1 cellular context compared by ENCODE assay signal in the genomic region with DNA sequence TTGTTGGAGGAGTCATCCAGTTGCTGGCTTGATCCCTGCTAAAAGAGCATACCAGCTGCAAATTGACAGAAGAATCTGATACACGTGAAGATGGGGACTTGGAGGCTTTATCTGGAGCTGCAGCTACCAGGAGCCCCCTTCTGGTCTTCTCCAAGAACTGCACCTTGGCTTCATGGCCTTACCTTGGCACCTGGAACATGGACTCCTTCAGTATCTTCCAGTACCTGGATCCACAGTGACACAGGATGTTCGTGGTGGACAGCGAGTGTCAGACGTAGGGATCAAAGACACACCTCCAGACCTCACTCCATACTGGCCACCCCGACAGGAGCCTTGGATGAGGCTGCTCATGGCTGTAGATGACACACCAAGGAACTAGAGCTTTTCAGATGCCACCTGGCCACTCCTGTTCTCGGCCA.
TF ChIP-seq lines count a peak whose summit lies in the region.

No MANE protein-coding gene starts in this region.

TF ChIP-seq in HepG2, 621 proteins besides CTCF, POLR2A, EP300 and RAD21 (continued from another document and continues in another):
- TF ChIP-seq, protein P1, sequence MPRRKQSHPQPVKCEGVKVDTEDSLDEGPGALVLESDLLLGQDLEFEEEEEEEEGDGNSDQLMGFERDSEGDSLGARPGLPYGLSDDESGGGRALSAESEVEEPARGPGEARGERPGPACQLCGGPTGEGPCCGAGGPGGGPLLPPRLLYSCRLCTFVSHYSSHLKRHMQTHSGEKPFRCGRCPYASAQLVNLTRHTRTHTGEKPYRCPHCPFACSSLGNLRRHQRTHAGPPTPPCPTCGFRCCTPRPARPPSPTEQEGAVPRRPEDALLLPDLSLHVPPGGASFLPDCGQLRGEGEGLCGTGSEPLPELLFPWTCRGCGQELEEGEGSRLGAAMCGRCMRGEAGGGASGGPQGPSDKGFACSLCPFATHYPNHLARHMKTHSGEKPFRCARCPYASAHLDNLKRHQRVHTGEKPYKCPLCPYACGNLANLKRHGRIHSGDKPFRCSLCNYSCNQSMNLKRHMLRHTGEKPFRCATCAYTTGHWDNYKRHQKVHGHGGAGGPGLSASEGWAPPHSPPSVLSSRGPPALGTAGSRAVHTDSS (CRISPR knock-in tag; conservative IDR thresholded peaks at IDR 0.05), result no peak
- TF ChIP-seq KDM6A (CRISPR knock-in tag; IDR thresholded peaks at IDR 0.05; ENCODE audit: low read depth), result no peak
- TF ChIP-seq ZSCAN25 (CRISPR knock-in tag; IDR thresholded peaks at IDR 0.05), result no peak
- TF ChIP-seq ZNF121 (CRISPR knock-in tag; IDR thresholded peaks at IDR 0.05), result no peak
- TF ChIP-seq, protein P2, sequence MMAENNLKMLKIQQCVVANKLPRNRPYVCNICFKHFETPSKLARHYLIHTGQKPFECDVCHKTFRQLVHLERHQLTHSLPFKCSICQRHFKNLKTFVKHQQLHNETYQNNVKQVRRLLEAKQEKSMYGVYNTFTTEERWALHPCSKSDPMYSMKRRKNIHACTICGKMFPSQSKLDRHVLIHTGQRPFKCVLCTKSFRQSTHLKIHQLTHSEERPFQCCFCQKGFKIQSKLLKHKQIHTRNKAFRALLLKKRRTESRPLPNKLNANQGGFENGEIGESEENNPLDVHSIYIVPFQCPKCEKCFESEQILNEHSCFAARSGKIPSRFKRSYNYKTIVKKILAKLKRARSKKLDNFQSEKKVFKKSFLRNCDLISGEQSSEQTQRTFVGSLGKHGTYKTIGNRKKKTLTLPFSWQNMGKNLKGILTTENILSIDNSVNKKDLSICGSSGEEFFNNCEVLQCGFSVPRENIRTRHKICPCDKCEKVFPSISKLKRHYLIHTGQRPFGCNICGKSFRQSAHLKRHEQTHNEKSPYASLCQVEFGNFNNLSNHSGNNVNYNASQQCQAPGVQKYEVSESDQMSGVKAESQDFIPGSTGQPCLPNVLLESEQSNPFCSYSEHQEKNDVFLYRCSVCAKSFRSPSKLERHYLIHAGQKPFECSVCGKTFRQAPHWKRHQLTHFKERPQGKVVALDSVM (CRISPR knock-in tag; IDR thresholded peaks at IDR 0.05), result no peak
- TF ChIP-seq, protein P3, sequence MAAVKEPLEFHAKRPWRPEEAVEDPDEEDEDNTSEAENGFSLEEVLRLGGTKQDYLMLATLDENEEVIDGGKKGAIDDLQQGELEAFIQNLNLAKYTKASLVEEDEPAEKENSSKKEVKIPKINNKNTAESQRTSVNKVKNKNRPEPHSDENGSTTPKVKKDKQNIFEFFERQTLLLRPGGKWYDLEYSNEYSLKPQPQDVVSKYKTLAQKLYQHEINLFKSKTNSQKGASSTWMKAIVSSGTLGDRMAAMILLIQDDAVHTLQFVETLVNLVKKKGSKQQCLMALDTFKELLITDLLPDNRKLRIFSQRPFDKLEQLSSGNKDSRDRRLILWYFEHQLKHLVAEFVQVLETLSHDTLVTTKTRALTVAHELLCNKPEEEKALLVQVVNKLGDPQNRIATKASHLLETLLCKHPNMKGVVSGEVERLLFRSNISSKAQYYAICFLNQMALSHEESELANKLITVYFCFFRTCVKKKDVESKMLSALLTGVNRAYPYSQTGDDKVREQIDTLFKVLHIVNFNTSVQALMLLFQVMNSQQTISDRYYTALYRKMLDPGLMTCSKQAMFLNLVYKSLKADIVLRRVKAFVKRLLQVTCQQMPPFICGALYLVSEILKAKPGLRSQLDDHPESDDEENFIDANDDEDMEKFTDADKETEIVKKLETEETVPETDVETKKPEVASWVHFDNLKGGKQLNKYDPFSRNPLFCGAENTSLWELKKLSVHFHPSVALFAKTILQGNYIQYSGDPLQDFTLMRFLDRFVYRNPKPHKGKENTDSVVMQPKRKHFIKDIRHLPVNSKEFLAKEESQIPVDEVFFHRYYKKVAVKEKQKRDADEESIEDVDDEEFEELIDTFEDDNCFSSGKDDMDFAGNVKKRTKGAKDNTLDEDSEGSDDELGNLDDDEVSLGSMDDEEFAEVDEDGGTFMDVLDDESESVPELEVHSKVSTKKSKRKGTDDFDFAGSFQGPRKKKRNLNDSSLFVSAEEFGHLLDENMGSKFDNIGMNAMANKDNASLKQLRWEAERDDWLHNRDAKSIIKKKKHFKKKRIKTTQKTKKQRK (IDR thresholded peaks at IDR 0.05; ENCODE audit: low read length), result no peak
- TF ChIP-seq SRSF1 (optimal IDR thresholded peaks at IDR 0.05; ENCODE audit: low read depth, low read length), result no peak
- no peak for TF ChIP-seq ADNP (CRISPR knock-in tag; IDR thresholded peaks at IDR 0.05)
- no peak for TF ChIP-seq TMF1 (CRISPR knock-in tag; IDR thresholded peaks at IDR 0.05; ENCODE audit: low read depth)
- TF ChIP-seq ZNF382 (CRISPR knock-in tag; IDR thresholded peaks at IDR 0.05; ENCODE audit: borderline replicate concordance), result no peak
- no peak for TF ChIP-seq GZF1 (CRISPR knock-in tag; IDR thresholded peaks at IDR 0.05)
- no peak for TF ChIP-seq ZNF543 (CRISPR knock-in tag; IDR thresholded peaks at IDR 0.05)
- TF ChIP-seq SP2 (CRISPR knock-in tag; IDR thresholded peaks at IDR 0.05), result no peak
- TF ChIP-seq ZNF101 (CRISPR knock-in tag; IDR thresholded peaks at IDR 0.05; ENCODE audit: borderline replicate concordance, low read depth), result no peak
- TF ChIP-seq CHCHD3 (CRISPR knock-in tag; IDR thresholded peaks at IDR 0.05), result no peak
- TF ChIP-seq HMG20A (CRISPR knock-in tag; IDR thresholded peaks at IDR 0.05; ENCODE audit: borderline replicate concordance), result no peak
- TF ChIP-seq KAT8 (CRISPR knock-in tag; IDR thresholded peaks at IDR 0.05), result no peak
- TF ChIP-seq, protein P4, sequence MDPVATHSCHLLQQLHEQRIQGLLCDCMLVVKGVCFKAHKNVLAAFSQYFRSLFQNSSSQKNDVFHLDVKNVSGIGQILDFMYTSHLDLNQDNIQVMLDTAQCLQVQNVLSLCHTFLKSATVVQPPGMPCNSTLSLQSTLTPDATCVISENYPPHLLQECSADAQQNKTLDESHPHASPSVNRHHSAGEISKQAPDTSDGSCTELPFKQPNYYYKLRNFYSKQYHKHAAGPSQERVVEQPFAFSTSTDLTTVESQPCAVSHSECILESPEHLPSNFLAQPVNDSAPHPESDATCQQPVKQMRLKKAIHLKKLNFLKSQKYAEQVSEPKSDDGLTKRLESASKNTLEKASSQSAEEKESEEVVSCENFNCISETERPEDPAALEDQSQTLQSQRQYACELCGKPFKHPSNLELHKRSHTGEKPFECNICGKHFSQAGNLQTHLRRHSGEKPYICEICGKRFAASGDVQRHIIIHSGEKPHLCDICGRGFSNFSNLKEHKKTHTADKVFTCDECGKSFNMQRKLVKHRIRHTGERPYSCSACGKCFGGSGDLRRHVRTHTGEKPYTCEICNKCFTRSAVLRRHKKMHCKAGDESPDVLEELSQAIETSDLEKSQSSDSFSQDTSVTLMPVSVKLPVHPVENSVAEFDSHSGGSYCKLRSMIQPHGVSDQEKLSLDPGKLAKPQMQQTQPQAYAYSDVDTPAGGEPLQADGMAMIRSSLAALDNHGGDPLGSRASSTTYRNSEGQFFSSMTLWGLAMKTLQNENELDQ (CRISPR knock-in tag; IDR thresholded peaks at IDR 0.05; ENCODE audit: borderline replicate concordance), result no peak
- peak; percentile 99 for TF ChIP-seq SMC3 (IDR thresholded peaks at IDR 0.05; ENCODE audit: low read length)
- no peak for TF ChIP-seq SRSF4 (IDR thresholded peaks at IDR 0.05; ENCODE audit: low read depth, low read length, poor library complexity, severe bottlenecking)
- 0 out of 2 replicates have a peak, but pooled peaks have one; percentile 17 for TF ChIP-seq HDAC2 (CRISPR knock-in tag; IDR thresholded peaks at IDR 0.05)
- TF ChIP-seq, protein P5, sequence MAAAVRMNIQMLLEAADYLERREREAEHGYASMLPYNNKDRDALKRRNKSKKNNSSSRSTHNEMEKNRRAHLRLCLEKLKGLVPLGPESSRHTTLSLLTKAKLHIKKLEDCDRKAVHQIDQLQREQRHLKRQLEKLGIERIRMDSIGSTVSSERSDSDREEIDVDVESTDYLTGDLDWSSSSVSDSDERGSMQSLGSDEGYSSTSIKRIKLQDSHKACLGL (CRISPR knock-in tag; IDR thresholded peaks at IDR 0.05), result no peak
- no peak for TF ChIP-seq GATAD1 (CRISPR knock-in tag; IDR thresholded peaks at IDR 0.05)
- TF ChIP-seq MXI1 (IDR thresholded peaks at IDR 0.05; ENCODE audit: borderline replicate concordance, low read depth, low read length), result peak; percentile 36; the same call in 1 of the 3 replicates
- TF ChIP-seq, protein P6, sequence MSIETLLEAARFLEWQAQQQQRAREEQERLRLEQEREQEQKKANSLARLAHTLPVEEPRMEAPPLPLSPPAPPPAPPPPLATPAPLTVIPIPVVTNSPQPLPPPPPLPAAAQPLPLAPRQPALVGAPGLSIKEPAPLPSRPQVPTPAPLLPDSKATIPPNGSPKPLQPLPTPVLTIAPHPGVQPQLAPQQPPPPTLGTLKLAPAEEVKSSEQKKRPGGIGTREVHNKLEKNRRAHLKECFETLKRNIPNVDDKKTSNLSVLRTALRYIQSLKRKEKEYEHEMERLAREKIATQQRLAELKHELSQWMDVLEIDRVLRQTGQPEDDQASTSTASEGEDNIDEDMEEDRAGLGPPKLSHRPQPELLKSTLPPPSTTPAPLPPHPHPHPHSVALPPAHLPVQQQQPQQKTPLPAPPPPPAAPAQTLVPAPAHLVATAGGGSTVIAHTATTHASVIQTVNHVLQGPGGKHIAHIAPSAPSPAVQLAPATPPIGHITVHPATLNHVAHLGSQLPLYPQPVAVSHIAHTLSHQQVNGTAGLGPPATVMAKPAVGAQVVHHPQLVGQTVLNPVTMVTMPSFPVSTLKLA (IDR thresholded peaks at IDR 0.05), result no peak
- no peak for TF ChIP-seq SMARCE1 (IDR thresholded peaks at IDR 0.05; ENCODE audit: borderline replicate concordance)
- TF ChIP-seq, protein P7, sequence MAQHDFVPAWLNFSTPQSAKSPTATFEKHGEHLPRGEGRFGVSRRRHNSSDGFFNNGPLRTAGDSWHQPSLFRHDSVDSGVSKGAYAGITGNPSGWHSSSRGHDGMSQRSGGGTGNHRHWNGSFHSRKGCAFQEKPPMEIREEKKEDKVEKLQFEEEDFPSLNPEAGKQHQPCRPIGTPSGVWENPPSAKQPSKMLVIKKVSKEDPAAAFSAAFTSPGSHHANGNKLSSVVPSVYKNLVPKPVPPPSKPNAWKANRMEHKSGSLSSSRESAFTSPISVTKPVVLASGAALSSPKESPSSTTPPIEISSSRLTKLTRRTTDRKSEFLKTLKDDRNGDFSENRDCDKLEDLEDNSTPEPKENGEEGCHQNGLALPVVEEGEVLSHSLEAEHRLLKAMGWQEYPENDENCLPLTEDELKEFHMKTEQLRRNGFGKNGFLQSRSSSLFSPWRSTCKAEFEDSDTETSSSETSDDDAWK (CRISPR knock-in tag; IDR thresholded peaks at IDR 0.05), result no peak
- TF ChIP-seq, protein P8, sequence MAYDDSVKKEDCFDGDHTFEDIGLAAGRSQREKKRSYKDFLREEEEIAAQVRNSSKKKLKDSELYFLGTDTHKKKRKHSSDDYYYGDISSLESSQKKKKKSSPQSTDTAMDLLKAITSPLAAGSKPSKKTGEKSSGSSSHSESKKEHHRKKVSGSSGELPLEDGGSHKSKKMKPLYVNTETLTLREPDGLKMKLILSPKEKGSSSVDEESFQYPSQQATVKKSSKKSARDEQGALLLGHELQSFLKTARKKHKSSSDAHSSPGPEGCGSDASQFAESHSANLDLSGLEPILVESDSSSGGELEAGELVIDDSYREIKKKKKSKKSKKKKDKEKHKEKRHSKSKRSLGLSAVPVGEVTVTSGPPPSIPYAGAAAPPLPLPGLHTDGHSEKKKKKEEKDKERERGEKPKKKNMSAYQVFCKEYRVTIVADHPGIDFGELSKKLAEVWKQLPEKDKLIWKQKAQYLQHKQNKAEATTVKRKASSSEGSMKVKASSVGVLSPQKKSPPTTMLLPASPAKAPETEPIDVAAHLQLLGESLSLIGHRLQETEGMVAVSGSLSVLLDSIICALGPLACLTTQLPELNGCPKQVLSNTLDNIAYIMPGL (CRISPR knock-in tag; IDR thresholded peaks at IDR 0.05; ENCODE audit: borderline replicate concordance in 1 of 2, low read depth in 1 of 2), result 0 out of 4 replicates have a peak, but pooled peaks have one; percentile 13 to 29
- no peak for TF ChIP-seq SOX6 (IDR thresholded peaks at IDR 0.05)
- no peak for TF ChIP-seq SOX6 (CRISPR knock-in tag; IDR thresholded peaks at IDR 0.05)
- TF ChIP-seq, protein P9, sequence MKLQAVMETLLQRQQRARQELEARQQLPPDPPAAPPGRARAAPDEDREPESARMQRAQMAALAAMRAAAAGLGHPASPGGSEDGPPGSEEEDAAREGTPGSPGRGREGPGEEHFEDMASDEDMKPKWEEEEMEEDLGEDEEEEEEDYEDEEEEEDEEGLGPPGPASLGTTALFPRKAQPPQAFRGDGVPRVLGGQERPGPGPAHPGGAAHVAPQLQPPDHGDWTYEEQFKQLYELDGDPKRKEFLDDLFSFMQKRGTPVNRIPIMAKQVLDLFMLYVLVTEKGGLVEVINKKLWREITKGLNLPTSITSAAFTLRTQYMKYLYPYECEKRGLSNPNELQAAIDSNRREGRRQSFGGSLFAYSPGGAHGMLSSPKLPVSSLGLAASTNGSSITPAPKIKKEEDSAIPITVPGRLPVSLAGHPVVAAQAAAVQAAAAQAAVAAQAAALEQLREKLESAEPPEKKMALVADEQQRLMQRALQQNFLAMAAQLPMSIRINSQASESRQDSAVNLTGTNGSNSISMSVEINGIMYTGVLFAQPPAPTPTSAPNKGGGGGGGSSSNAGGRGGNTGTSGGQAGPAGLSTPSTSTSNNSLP (IDR thresholded peaks at IDR 0.05; ENCODE audit: low read depth, low read length), result 0 out of 2 replicates have a peak, but pooled peaks have one; percentile 15
- TF ChIP-seq ZNF224 (CRISPR knock-in tag; IDR thresholded peaks at IDR 0.05), result no peak
- TF ChIP-seq, protein P10, sequence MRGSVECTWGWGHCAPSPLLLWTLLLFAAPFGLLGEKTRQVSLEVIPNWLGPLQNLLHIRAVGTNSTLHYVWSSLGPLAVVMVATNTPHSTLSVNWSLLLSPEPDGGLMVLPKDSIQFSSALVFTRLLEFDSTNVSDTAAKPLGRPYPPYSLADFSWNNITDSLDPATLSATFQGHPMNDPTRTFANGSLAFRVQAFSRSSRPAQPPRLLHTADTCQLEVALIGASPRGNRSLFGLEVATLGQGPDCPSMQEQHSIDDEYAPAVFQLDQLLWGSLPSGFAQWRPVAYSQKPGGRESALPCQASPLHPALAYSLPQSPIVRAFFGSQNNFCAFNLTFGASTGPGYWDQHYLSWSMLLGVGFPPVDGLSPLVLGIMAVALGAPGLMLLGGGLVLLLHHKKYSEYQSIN (CRISPR knock-in tag; IDR thresholded peaks at IDR 0.05; ENCODE audit: borderline replicate concordance), result no peak
- TF ChIP-seq TEAD3 (CRISPR knock-in tag; optimal IDR thresholded peaks at IDR 0.05; ENCODE audit: borderline replicate concordance), result peak; percentile 42
- no peak for TF ChIP-seq SAFB2 (CRISPR knock-in tag; IDR thresholded peaks at IDR 0.05; ENCODE audit: borderline replicate concordance, low read depth)
- TF ChIP-seq, protein P11, sequence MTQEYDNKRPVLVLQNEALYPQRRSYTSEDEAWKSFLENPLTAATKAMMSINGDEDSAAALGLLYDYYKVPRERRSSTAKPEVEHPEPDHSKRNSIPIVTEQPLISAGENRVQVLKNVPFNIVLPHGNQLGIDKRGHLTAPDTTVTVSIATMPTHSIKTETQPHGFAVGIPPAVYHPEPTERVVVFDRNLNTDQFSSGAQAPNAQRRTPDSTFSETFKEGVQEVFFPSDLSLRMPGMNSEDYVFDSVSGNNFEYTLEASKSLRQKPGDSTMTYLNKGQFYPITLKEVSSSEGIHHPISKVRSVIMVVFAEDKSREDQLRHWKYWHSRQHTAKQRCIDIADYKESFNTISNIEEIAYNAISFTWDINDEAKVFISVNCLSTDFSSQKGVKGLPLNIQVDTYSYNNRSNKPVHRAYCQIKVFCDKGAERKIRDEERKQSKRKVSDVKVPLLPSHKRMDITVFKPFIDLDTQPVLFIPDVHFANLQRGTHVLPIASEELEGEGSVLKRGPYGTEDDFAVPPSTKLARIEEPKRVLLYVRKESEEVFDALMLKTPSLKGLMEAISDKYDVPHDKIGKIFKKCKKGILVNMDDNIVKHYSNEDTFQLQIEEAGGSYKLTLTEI (CRISPR knock-in tag; conservative IDR thresholded peaks at IDR 0.05), result no peak
